In genomic region chr15:98914626-98915025, GRCh38 we compare ENCODE assay signal across 12 cellular contexts.
DNase-seq lines count a peak whose midpoint lies in the region; ATAC-seq, FAIRE-seq and TF ChIP-seq lines count a peak whose summit lies in the region.
"Had no signal": no experiment of that assay in that cellular context is flagged by ENCODE, and none has a peak within 500 bp of the region (broad histone marks: within the 10 kb centered on the region; RNA-seq: fewer than 3 reads in every experiment).

No MANE protein-coding gene starts in this region.

- no peaks in the 10 kb centered on the region for H3K9me3 Mint-ChIP-seq in activated CD4-positive, alpha-beta memory T cell treated with anti-CD3 and anti-CD28 coated beads for 36 hours
- no peaks in the 10 kb centered on the region for H3K9me3 Mint-ChIP-seq in activated CD4-positive, alpha-beta memory T cell treated with anti-CD3 and anti-CD28 coated beads, Interleukin-2, amount 10 ng/mL, durations not matched to agents 7 days and 5 days

- no peaks in the 10 kb centered on the region for H3K9me3 ChIP-seq in ascending aorta
- H3K9me3 ChIP-seq: A549 had no signal

- H3K27ac ChIP-seq in ascending aorta: peak overlapping the region; percentile 78 to 79

- no peak for FAIRE-seq in urothelium cell line (lab: Jason Lieb, UNC)
- FAIRE-seq: A549, islet of Langerhans had no signal

- H3K27ac Mint-ChIP-seq in activated CD4-positive, alpha-beta memory T cell treated with anti-CD3 and anti-CD28 coated beads for 36 hours: peak overlapping the region; percentile 8
- no peak overlapping the region for H3K27ac Mint-ChIP-seq in activated CD4-positive, alpha-beta memory T cell treated with anti-CD3 and anti-CD28 coated beads, Interleukin-2, amount 10 ng/mL, durations not matched to agents 7 days and 5 days

- H3K36me3 Mint-ChIP-seq in activated CD4-positive, alpha-beta memory T cell treated with anti-CD3 and anti-CD28 coated beads for 36 hours: peaks cover 11% of the 10 kb centered on the region
- peaks cover 5% of the 10 kb centered on the region for H3K36me3 Mint-ChIP-seq in activated CD4-positive, alpha-beta memory T cell treated with anti-CD3 and anti-CD28 coated beads, Interleukin-2, amount 10 ng/mL, durations not matched to agents 7 days and 5 days (ENCODE audit: low read depth)

- no peaks in the 10 kb centered on the region for H3K27me3 Mint-ChIP-seq in activated CD4-positive, alpha-beta memory T cell treated with anti-CD3 and anti-CD28 coated beads for 36 hours
- no peaks in the 10 kb centered on the region for H3K27me3 Mint-ChIP-seq in activated CD4-positive, alpha-beta memory T cell treated with anti-CD3 and anti-CD28 coated beads, Interleukin-2, amount 10 ng/mL, durations not matched to agents 7 days and 5 days

- no peaks in the 10 kb centered on the region for H3K27me3 ChIP-seq in ascending aorta

- H3K4me1 Mint-ChIP-seq in activated CD4-positive, alpha-beta memory T cell treated with anti-CD3 and anti-CD28 coated beads for 36 hours (ENCODE audit: low read depth): peaks cover 9% of the 10 kb centered on the region
- peaks cover 19% of the 10 kb centered on the region for H3K4me1 Mint-ChIP-seq in activated CD4-positive, alpha-beta memory T cell treated with anti-CD3 and anti-CD28 coated beads, Interleukin-2, amount 10 ng/mL, durations not matched to agents 7 days and 5 days

- peaks cover 68 to 82% of the 10 kb centered on the region in 2 donors for H3K36me3 ChIP-seq in ascending aorta

- H3K4me3 Mint-ChIP-seq in activated CD4-positive, alpha-beta memory T cell treated with anti-CD3 and anti-CD28 coated beads for 36 hours: no peak overlapping the region
- no peak overlapping the region for H3K4me3 Mint-ChIP-seq in activated CD4-positive, alpha-beta memory T cell treated with anti-CD3 and anti-CD28 coated beads, Interleukin-2, amount 10 ng/mL, durations not matched to agents 7 days and 5 days

- no peak for TF ChIP-seq CTCF in ascending aorta (IDR thresholded peaks at IDR 0.05)

- CTCF ChIA-PET in activated CD4-positive, alpha-beta memory T cell treated with anti-CD3 and anti-CD28 coated beads for 36 hours (lab: Charles Lee): interaction anchor here (1.0 kb wide), 1 partner anchor 32 kb away, joined by 3 read pairs; no protein-coding TSS in a partner anchor
- CTCF ChIA-PET in activated CD4-positive, alpha-beta memory T cell treated with anti-CD3 and anti-CD28 coated beads, Interleukin-2, amount 10 ng/mL, durations not matched to agents 7 days and 5 days (lab: Charles Lee): no interaction called here

- POLR2A ChIA-PET in activated CD4-positive, alpha-beta memory T cell treated with anti-CD3 and anti-CD28 coated beads for 36 hours (lab: Charles Lee): no interaction called here
- POLR2A ChIA-PET in activated CD4-positive, alpha-beta memory T cell treated with anti-CD3 and anti-CD28 coated beads, Interleukin-2, amount 10 ng/mL, durations not matched to agents 7 days and 5 days (lab: Charles Lee): no interaction called here

- intact Hi-C loops in activated CD4-positive, alpha-beta memory T cell treated with anti-CD3 and anti-CD28 coated beads for 36 hours (cut with micrococcal nuclease): no loop called here
- intact Hi-C loops in ascending aorta (cut with DNase I): loop anchor here (2.0 to 5.0 kb wide), 2 partner anchors 40 to 143 kb away; no protein-coding TSS in a partner anchor

- peak; percentile 31 for DNase-seq in activated CD4-positive, alpha-beta memory T cell treated with anti-CD3 and anti-CD28 coated beads for 36 hours
- DNase-seq in activated CD4-positive, alpha-beta memory T cell treated with anti-CD3 and anti-CD28 coated beads, Interleukin-2, amount 10 ng/mL, durations not matched to agents 7 days and 5 days: no peak
- peak in 1 of 2 donors; percentile 86 for DNase-seq in ascending aorta (ENCODE audit: low spot score in 2 of 2)
- DNase-seq in islet precursor cell: peak; percentile 69
- DNase-seq in urothelium cell line (ENCODE audit: low spot score): peak; percentile 35
- no peak for DNase-seq in HuH-7.5 (ENCODE audit: low spot score)
- no peak for DNase-seq in activated naive CD4-positive, alpha-beta T cell treated with Interleukin-2 at 50 U/mL for 16 hours
- DNase-seq: activated T-cell treated with anti-CD3 and anti-CD28 coated beads, Interleukin-2, amount 50 U/mL, for 48 hours; effector CD8-positive, alpha-beta T cell had no signal

- H3K4me3 ChIP-seq in ascending aorta: no peak overlapping the region
- H3K4me3 ChIP-seq: A549 had no signal

- ATAC-seq in HG02885 (IDR thresholded peaks at IDR 0.05; ENCODE audit: poor library complexity, unreplicated experiment): no peak

- H3K4me1 ChIP-seq in ascending aorta: peaks cover 8 to 30% of the 10 kb centered on the region in 2 donors

Comparison
In these comparisons a context has a peak if more than half of its experiments do, and no peak if none do; other contexts are left out.
1. DNase-seq: peak in activated CD4-positive, alpha-beta memory T cell treated with anti-CD3 and anti-CD28 coated beads for 36 hours (single experiment), islet precursor cell (single experiment) and urothelium cell line (single experiment); none in activated CD4-positive, alpha-beta memory T cell treated with anti-CD3 and anti-CD28 coated beads, Interleukin-2, amount 10 ng/mL, durations not matched to agents 7 days and 5 days (single experiment), HuH-7.5 (single experiment) and activated naive CD4-positive, alpha-beta T cell treated with Interleukin-2 at 50 U/mL for 16 hours (single experiment).